In genomic region chr19:12696366-12697335, GRCh38 we compare ENCODE assay signal across 8 cellular contexts. TPM values are rescaled to one million over a fixed set of nuclear protein-coding genes. Genes with fewer than 3 reads are reported as not detected.
A peak's percentile ranks its signal among the peaks of the same experiment; 100 is the strongest.
DNase-seq lines count a peak whose midpoint lies in the region; ATAC-seq and TF ChIP-seq lines count a peak whose summit lies in the region.

Gene FBXW9, minus strand, starts transcription at chr19:12696631. Its CDS starts 50 bp downstream, at chr19:12696581.

- peaks cover 31% of the 10 kb centered on the region for H3K36me3 ChIP-seq in BE2C
- peaks cover 0 to 12% (median 5%) of the 10 kb centered on the region in 4 donors for H3K36me3 ChIP-seq in right lobe of liver

- H3K27me3 ChIP-seq in BE2C (no peaks in the 10 kb centered on the region), right lobe of liver (no peaks in the 10 kb centered on the region)

- H3K4me1 ChIP-seq in BE2C = no peaks in the 10 kb centered on the region
- peaks cover 0 to 11% (median 4%) of the 10 kb centered on the region in 4 donors for H3K4me1 ChIP-seq in right lobe of liver

- H3K4me1 Mint-ChIP-seq in activated CD4-positive, alpha-beta memory T cell treated with anti-CD3 and anti-CD28 coated beads for 36 hours (ENCODE audit: low read depth) = peaks cover 14% of the 10 kb centered on the region

- POLR2A ChIA-PET in activated CD4-positive, alpha-beta memory T cell treated with anti-CD3 and anti-CD28 coated beads for 36 hours (lab: Charles Lee) = interaction anchor here (0.6 to 2.5 kb wide), 7 partner anchors 11 to 241 kb away, joined by 3 to 14 read pairs (median 3); partner anchors contain the start of genes DHPS, GET3 and TRIR

- peak; percentile 68 for TF ChIP-seq POLR2A in right lobe of liver (IDR thresholded peaks at IDR 0.05)

- ATAC-seq in GM19324 (IDR thresholded peaks at IDR 0.05; ENCODE audit: low FRiP score, unreplicated experiment) (peak; percentile 86), right lobe of liver (peak; percentile 81 to 95 (median 90))

- WGBS in right lobe of liver (ENCODE audit: insufficient coverage, low coverage, low lambda C conversion rate, missing lambda C conversion rate) = 20% methylated on average over 15 of the region's 59 CpGs

- TF ChIP-seq CTCF in BE2C (IDR thresholded peaks at IDR 0.05; ENCODE audit: low read depth, low read length) = no peak
- no peak for TF ChIP-seq CTCF in right lobe of liver (IDR thresholded peaks at IDR 0.05)

- CTCF ChIA-PET in activated CD4-positive, alpha-beta memory T cell treated with anti-CD3 and anti-CD28 coated beads for 36 hours (lab: Charles Lee) = interaction anchor here (1.0 to 2.6 kb wide), 9 partner anchors 11 to 63 kb away, joined by 3 to 12 read pairs (median 5); no protein-coding TSS in a partner anchor

- H3K36me3 Mint-ChIP-seq in activated CD4-positive, alpha-beta memory T cell treated with anti-CD3 and anti-CD28 coated beads for 36 hours = peaks cover 11% of the 10 kb centered on the region

- peak within 1 kb of the TSS; percentile 62 to 69 (median 68) for H3K27ac ChIP-seq in right lobe of liver

- no peaks in the 10 kb centered on the region for H3K9me3 Mint-ChIP-seq in activated CD4-positive, alpha-beta memory T cell treated with anti-CD3 and anti-CD28 coated beads for 36 hours

- H3K4me3 ChIP-seq in BE2C (ENCODE audit: low read depth, low read length) (peak within 1 kb of the TSS; percentile 92), right lobe of liver (peak within 1 kb of the TSS; percentile 92 to 96 (median 96))

- DNase-seq in BE2C (peak; percentile 96), HK-2 (ENCODE audit: unreplicated experiment) (peak; percentile 95), NCI-H82 (lab: John Stamatoyannopoulos, UW) (peak; percentile 98), dermis microvascular lymphatic vessel endothelial cell (ENCODE audit: low read depth in 2 of 2) (peak; percentile 95 to 96), right lobe of liver (peak; percentile 92 to 96 (median 94))
- peak; percentile 98 for DNase-seq in activated CD4-positive, alpha-beta memory T cell treated with anti-CD3 and anti-CD28 coated beads for 36 hours
- DNase-seq in stimulated activated CD4-positive, alpha-beta T cell treated with anti-CD3 and anti-CD28 coated beads, Interleukin-4, amount 100 ng/mL, for 1 hour = peak; percentile 98

- H3K27me3 Mint-ChIP-seq in activated CD4-positive, alpha-beta memory T cell treated with anti-CD3 and anti-CD28 coated beads for 36 hours = no peaks in the 10 kb centered on the region

- intact Hi-C loops in activated CD4-positive, alpha-beta memory T cell treated with anti-CD3 and anti-CD28 coated beads for 36 hours (cut with micrococcal nuclease) = loop anchor here (1.0 to 2.0 kb wide), 2 partner anchors 15 to 26 kb away; partner anchors contain the start of genes DHPS and TNPO2
- intact Hi-C loops in right lobe of liver (cut with DNase I) = no loop called here

- H3K27ac Mint-ChIP-seq in activated CD4-positive, alpha-beta memory T cell treated with anti-CD3 and anti-CD28 coated beads for 36 hours = peak within 1 kb of the TSS; percentile 87

- peak within 1 kb of the TSS; percentile 84 for H3K4me3 Mint-ChIP-seq in activated CD4-positive, alpha-beta memory T cell treated with anti-CD3 and anti-CD28 coated beads for 36 hours

- H3K9me3 ChIP-seq in BE2C (no peaks in the 10 kb centered on the region), right lobe of liver (no peaks in the 10 kb centered on the region)

RNA-seq across cellular contexts. Expression of gene FBXW9, which starts in this region (rescaled TPM):
- polyA plus RNA-seq in BE2C (2012; ENCODE audit: insufficient read depth, insufficient read length, low read depth) = 15.0 TPM
- total RNA-seq in activated CD4-positive, alpha-beta memory T cell treated with anti-CD3 and anti-CD28 coated beads for 36 hours = 1 to 10 TPM; 6.6 to 7.0 TPM
- total RNA-seq in dermis microvascular lymphatic vessel endothelial cell = 6.2 and 9.0 TPM in 2 replicates
- total RNA-seq in right lobe of liver = 1 to 10 TPM; 1.6 to 4.9 (median 2.6) TPM

Comparison
In these comparisons a context has a peak if more than half of its experiments do, and no peak if none do; other contexts are left out.
1. Peak in every context shown above with its lines: DNase-seq, ATAC-seq, H3K4me3 ChIP-seq and H3K27ac ChIP-seq.